11 cellular contexts compared by ENCODE assay signal in genomic region chr17:75808549-75808904, GRCh38. TPM values are rescaled to one million over a fixed set of nuclear protein-coding genes. Genes with fewer than 3 reads are reported as not detected.
DNase-seq lines count a peak whose midpoint lies in the region; ATAC-seq, FAIRE-seq and TF ChIP-seq lines count a peak whose summit lies in the region.
"Had no signal": no experiment of that assay in that cellular context is flagged by ENCODE, and none has a peak within 500 bp of the region (broad histone marks: within the 10 kb centered on the region; RNA-seq: fewer than 3 reads in every experiment).

No MANE protein-coding gene starts in this region.

- H3K4me3 ChIP-seq in Caco-2 (ENCODE audit: low read depth, low read length) = no peak overlapping the region
- H3K4me3 ChIP-seq in left ventricle myocardium inferior = no peak overlapping the region
- H3K4me3 ChIP-seq in skin epidermis = no peak overlapping the region
- H3K4me3 ChIP-seq: SJCRH30 had no signal

- H3K9me3 Mint-ChIP-seq in Caco-2 (ENCODE audit: unreplicated experiment) = no peaks in the 10 kb centered on the region
- H3K9me3 Mint-ChIP-seq in WTC11 = no peaks in the 10 kb centered on the region

- no peaks in the 10 kb centered on the region for H3K9me3 ChIP-seq in Caco-2
- no peaks in the 10 kb centered on the region for H3K9me3 ChIP-seq in left ventricle myocardium inferior (replicated peaks)
- H3K9me3 ChIP-seq: SJCRH30 had no signal

- no peak for FAIRE-seq in frontal cortex (lab: Jason Lieb, UNC)

- H3K27me3 Mint-ChIP-seq in Caco-2 (ENCODE audit: insufficient read depth, unreplicated experiment) = no peaks in the 10 kb centered on the region
- H3K27me3 Mint-ChIP-seq in WTC11 (ENCODE audit: low read depth) = no peaks in the 10 kb centered on the region

- H3K27me3 ChIP-seq in Caco-2 (replicated peaks; ENCODE audit: control insufficient read depth, insufficient read depth, low read length) = no peaks in the 10 kb centered on the region
- no peaks in the 10 kb centered on the region for H3K27me3 ChIP-seq in left ventricle myocardium inferior (ENCODE audit: low read depth)
- H3K27me3 ChIP-seq: SJCRH30 had no signal

- no peak for TF ChIP-seq CTCF in Caco-2 (IDR thresholded peaks at IDR 0.05; ENCODE audit: insufficient read depth in 1 of 2, low read depth in 1 of 2, low read length in 1 of 2, severe bottlenecking in 1 of 2, unreplicated experiment in 1 of 2)
- no peak for TF ChIP-seq CTCF in WTC11 (IDR thresholded peaks at IDR 0.05)
- no peak for TF ChIP-seq CTCF in left ventricle myocardium inferior (IDR thresholded peaks at IDR 0.05; ENCODE audit: borderline replicate concordance)

- CTCF ChIA-PET in Caco-2 (lab: Charles Lee) = interaction anchor here (0.6 to 1.2 kb wide), 2 partner anchors 22 to 59 kb away, joined by 3 read pairs; no protein-coding TSS in a partner anchor
- CTCF ChIA-PET in WTC11 (lab: Charles Lee) = interaction anchor here (0.8 to 3.5 kb wide), 3 partner anchors 22 to 55 kb away, joined by 3 to 12 read pairs (median 5); partner anchors contain the start of gene WBP2

- ATAC-seq in WTC11 = no peak
- ATAC-seq in HG02885 (IDR thresholded peaks at IDR 0.05; ENCODE audit: poor library complexity, unreplicated experiment) = no peak
- ATAC-seq in GM18520 (IDR thresholded peaks at IDR 0.05; ENCODE audit: unreplicated experiment) = no peak

- BruUV-seq in Caco-2 (replicated peaks; lab: Mats Ljungman, UMichigan) = no TSS peak

- H3K27ac Mint-ChIP-seq in Caco-2 (ENCODE audit: unreplicated experiment) (peak overlapping the region; percentile 4), WTC11 (peak overlapping the region; percentile 88)

- no peak overlapping the region for H3K4me3 Mint-ChIP-seq in Caco-2 (ENCODE audit: unreplicated experiment)
- H3K4me3 Mint-ChIP-seq in WTC11 = no peak overlapping the region

- intact Hi-C loops in Caco-2 (cut with micrococcal nuclease; ENCODE audit: unreplicated experiment) (no loop called here), left ventricle myocardium inferior (cut with micrococcal nuclease) (no loop called here)

- no peak for DNase-seq in Caco-2
- DNase-seq in WTC11 (ENCODE audit: low spot score) = no peak
- DNase-seq in left ventricle myocardium inferior = no peak
- DNase-seq in frontal cortex (ENCODE audit: low spot score in 2 of 2) = no peak
- no peak for DNase-seq in putamen (ENCODE audit: low spot score)
- DNase-seq: activated naive CD4-positive, alpha-beta T cell treated with Interleukin-2 at 50 U/mL for 16 hours; NCI-H524 treated with DMSO at 0.1 percent for 48 hours had no signal

- peak overlapping the region; percentile 90 for H3K27ac ChIP-seq in left ventricle myocardium inferior (replicated peaks)
- H3K27ac ChIP-seq in skin epidermis = peak overlapping the region in 20 of 21 experiments; percentile 40 to 94 (median 80)
- H3K27ac ChIP-seq: SJCRH30 had no signal

- POLR2A ChIA-PET in Caco-2 (lab: Charles Lee) = interaction anchor here (1.3 kb wide), 1 partner anchor 28 kb away, joined by 4 read pairs; no protein-coding TSS in a partner anchor
- POLR2A ChIA-PET in WTC11 (lab: Charles Lee) = no interaction called here

- H3K36me3 Mint-ChIP-seq in Caco-2 (ENCODE audit: insufficient read depth, unreplicated experiment) (peaks cover 11% of the 10 kb centered on the region), WTC11 (peaks cover 7% of the 10 kb centered on the region; the same call in 1 of the 2 replicates)

- H3K4me1 Mint-ChIP-seq in Caco-2 (ENCODE audit: low read depth, unreplicated experiment) (peaks cover 13% of the 10 kb centered on the region), WTC11 (no peaks in the 10 kb centered on the region)

- peaks cover 9% of the 10 kb centered on the region for H3K4me1 ChIP-seq in Caco-2
- H3K4me1 ChIP-seq in left ventricle myocardium inferior = peaks cover 49% of the 10 kb centered on the region

- H3K36me3 ChIP-seq in Caco-2 (ENCODE audit: control insufficient read depth, insufficient read depth, low read length) (peaks cover 4% of the 10 kb centered on the region), left ventricle myocardium inferior (peaks cover 37% of the 10 kb centered on the region)

TF ChIP-seq in WTC11, 78 proteins besides CTCF, POLR2A, EP300 and RAD21:
- TF ChIP-seq STAT6 (CRISPR knock-in tag; conservative IDR thresholded peaks at IDR 0.05; ENCODE audit: low read depth) = no peak
- no peak for TF ChIP-seq E2F5 (CRISPR knock-in tag; IDR thresholded peaks at IDR 0.05)
- TF ChIP-seq GTF2I (CRISPR knock-in tag; conservative IDR thresholded peaks at IDR 0.05) = no peak

RNA-seq across cellular contexts. Expression of gene UNK, which starts 23.9 kb away (rescaled TPM):
- total RNA-seq in Caco-2 (2022) (31.2 and 33.3 TPM in 2 replicates), WTC11 (2021) (35.0 to 37.8 TPM (median 35.4 TPM) in 3 replicates), left ventricle myocardium inferior (14.7 TPM), frontal cortex (21.2 TPM)

RNA-seq across cellular contexts. Expression of gene UNC13D, which starts 35.7 kb away (rescaled TPM):
- total RNA-seq in Caco-2 (2022) = 5.5 and 9.0 TPM in 2 replicates
- 12.1 to 13.8 TPM (median 13.1 TPM) in 3 replicates for total RNA-seq in WTC11 (2021)
- total RNA-seq in left ventricle myocardium inferior = 13.3 TPM
- 0.41 TPM for total RNA-seq in frontal cortex

RNA-seq across cellular contexts. Expression of gene GALK1, which starts 43.5 kb away (rescaled TPM):
- total RNA-seq in Caco-2 (2022) (41.1 and 45.0 TPM in 2 replicates), WTC11 (2021) (42.2 to 49.9 TPM (median 49.4 TPM) in 3 replicates), left ventricle myocardium inferior (19.1 TPM), frontal cortex (13.5 TPM)

RNA-seq across cellular contexts. Expression of gene WBP2, which starts 46.6 kb away (rescaled TPM):
- total RNA-seq in Caco-2 (2022) = 66.6 and 72.3 TPM in 2 replicates
- 64.3 to 69.4 TPM (median 68.8 TPM) in 3 replicates for total RNA-seq in WTC11 (2021)
- 144 TPM for total RNA-seq in left ventricle myocardium inferior
- 22.0 TPM for total RNA-seq in frontal cortex
